Comparison of ENCODE assay signal across 8 cellular contexts in the genomic region with DNA sequence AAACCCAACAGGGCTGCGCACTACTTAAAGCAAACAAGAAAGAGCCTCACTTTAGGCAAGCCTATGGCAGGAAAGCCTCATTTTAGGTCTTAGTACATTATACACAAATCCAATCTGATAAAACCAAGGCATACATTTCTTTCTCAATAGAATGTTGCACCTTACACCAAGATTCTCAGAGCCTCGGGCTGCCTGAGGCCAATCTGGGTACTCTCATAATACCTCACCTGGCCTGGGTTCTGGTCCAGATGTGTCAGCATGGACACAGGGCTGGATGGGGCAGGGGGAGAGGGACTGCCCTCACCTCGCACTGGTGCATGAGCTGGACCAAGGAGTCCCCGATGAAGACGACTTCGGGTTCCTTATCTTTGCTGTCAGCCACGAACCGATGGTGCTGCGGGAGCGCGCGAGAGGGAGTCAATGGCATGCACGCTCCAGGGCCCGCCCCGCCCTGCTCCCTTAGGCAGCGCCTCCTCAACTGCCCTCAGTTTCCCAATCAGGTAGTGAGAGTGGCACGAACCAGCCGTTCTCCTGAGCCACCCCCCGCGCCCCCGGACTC. TPM values are rescaled to one million over a fixed set of nuclear protein-coding genes. Genes with fewer than 3 reads are reported as not detected.
A peak's percentile ranks its signal among the peaks of the same experiment; 100 is the strongest.
DNase-seq lines count a peak whose midpoint lies in the region; TF ChIP-seq lines count a peak whose summit lies in the region.

A gene with protein sequence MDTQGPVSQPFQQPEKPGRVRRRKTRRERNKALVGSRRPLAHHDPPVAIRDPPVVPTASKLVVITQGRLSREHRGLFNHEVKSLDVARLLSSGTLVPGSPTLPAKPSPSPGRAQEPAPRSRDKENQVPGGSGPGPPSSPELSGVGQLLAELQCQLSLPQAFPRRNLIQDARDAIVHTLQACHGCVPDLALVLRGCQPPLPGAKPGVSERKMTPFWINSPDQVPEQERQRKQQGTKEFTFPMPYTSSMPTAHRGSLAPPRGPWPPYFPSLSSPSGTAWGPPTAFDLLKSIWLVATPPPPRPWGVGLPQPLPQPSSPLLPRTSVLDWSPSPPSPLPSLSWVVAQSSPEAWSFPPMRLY (plus strand): TSS at position 487 of the 559 bp plus-strand sequence. CDS start 7,453 bp downstream, outside the sequence.

- TF ChIP-seq CTCF in coronary artery (IDR thresholded peaks at IDR 0.05) (no peak), GM13976 (IDR thresholded peaks at IDR 0.05; ENCODE audit: borderline replicate concordance, control extremely low read depth, extremely low read depth, insufficient read depth, missing control alignments) (no peak)

- in situ Hi-C loops in GM13976 (cut with MboI; ENCODE audit: low sequenced_read_pairs, unreplicated experiment): no loop called here

- peak; percentile 41 to 48 for DNase-seq in stimulated activated CD4-positive, alpha-beta T cell treated with anti-CD3 and anti-CD28 coated beads, Interleukin-2, amount 100 ng/mL, for 24 hours
- no peak for DNase-seq in stimulated activated CD4-positive, alpha-beta T cell treated with anti-CD3 and anti-CD28 coated beads, Interleukin-2, amount 100 ng/mL, for 48 hours
- peak; percentile 71 for DNase-seq in NCI-H2227 treated with DMSO at 0.1 percent for 48 hours (lab: John Stamatoyannopoulos, UW)
- no peak for DNase-seq in coronary artery (ENCODE audit: low spot score)
- no peak for DNase-seq in dedifferentiated amniotic fluid mesenchymal stem cell (ENCODE audit: extremely low spot score)
- no peak for DNase-seq in GM13976 (ENCODE audit: low spot score)
- no peak for DNase-seq in SKM-1 (lab: John Stamatoyannopoulos, UW; ENCODE audit: unreplicated experiment)

- H3K27me3 ChIP-seq in mononuclear cell (ENCODE audit: insufficient read depth, low read length): no peaks in the 10 kb centered on the region

- H3K27ac ChIP-seq in coronary artery: peak within 1 kb of the TSS in 1 of 2 donors; percentile 37

- H3K4me3 ChIP-seq in coronary artery (peak within 1 kb of the TSS; percentile 72), mononuclear cell (ENCODE audit: low read length) (peak within 1 kb of the TSS; percentile 56)

- H3K9me3 ChIP-seq in mononuclear cell (ENCODE audit: low read depth, low read length): no peaks in the 10 kb centered on the region

- H3K4me1 ChIP-seq in mononuclear cell (ENCODE audit: insufficient read depth, low read length): peaks cover 20% of the 10 kb centered on the region

RNA-seq across cellular contexts. Expression of the gene that starts here (rescaled TPM):
- not detected for total RNA-seq in mononuclear cell

Comparison
In these comparisons a context has a peak if more than half of its experiments do, and no peak if none do; other contexts are left out.
1. DNase-seq: peak in stimulated activated CD4-positive, alpha-beta T cell treated with anti-CD3 and anti-CD28 coated beads, Interleukin-2, amount 100 ng/mL, for 24 hours (2 of 2) and NCI-H2227 treated with DMSO at 0.1 percent for 48 hours (single experiment); none in stimulated activated CD4-positive, alpha-beta T cell treated with anti-CD3 and anti-CD28 coated beads, Interleukin-2, amount 100 ng/mL, for 48 hours (0 of 2), coronary artery (single experiment), dedifferentiated amniotic fluid mesenchymal stem cell (single experiment), GM13976 (single experiment) and SKM-1 (single experiment).